14 cellular contexts compared by ENCODE assay signal in the genomic region with DNA sequence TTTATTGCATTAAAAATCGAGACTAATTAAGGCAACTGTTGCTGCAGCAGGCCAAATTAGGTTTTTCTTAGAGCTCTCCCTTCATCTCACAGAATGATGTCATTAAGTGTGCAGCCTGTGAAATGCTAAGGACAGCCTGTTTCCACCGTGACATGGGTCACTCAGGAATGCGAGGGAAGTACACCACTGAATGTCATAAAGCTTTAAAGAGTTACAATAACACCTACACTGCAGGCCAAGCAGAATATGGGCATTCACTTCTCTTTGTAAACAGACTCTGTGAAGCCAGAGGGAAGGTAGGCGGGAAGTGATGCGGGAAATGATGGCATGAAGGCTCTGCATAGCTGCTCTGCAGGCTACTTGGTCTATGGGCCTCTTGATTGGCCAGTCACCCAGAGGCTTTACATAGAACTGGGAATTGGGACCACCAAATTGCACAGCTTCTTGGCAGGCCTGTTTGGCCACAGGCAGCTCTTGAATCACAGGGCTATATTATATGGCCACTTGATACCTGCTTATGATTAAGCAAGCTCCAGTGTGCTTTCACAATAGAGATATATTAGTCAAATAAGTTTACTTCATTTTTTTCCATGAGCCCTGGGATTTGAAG. TPM values are rescaled to one million over a fixed set of nuclear protein-coding genes. Genes with fewer than 3 reads are reported as not detected.
DNase-seq lines count a peak whose midpoint lies in the region; ATAC-seq and TF ChIP-seq lines count a peak whose summit lies in the region.
"Had no signal": no experiment of that assay in that cellular context is flagged by ENCODE, and none has a peak within 500 bp of the region (broad histone marks: within the 10 kb centered on the region; RNA-seq: fewer than 3 reads in every experiment).

No MANE protein-coding gene starts in this region.

- no peaks in the 10 kb centered on the region for H3K4me1 Mint-ChIP-seq in MCF 10A (ENCODE audit: insufficient read depth, unreplicated experiment)

- POLR2A ChIA-PET in MCF 10A (lab: Yijun Ruan, JAX): interaction anchor here (0.8 to 1.3 kb wide), 4 partner anchors 17 to 71 kb away, joined by 3 to 6 read pairs (median 4); a partner anchor contains a TSS

- H3K9me3 Mint-ChIP-seq in MCF 10A (ENCODE audit: unreplicated experiment): no peaks in the 10 kb centered on the region

- intact Hi-C loops in MCF 10A (cut with micrococcal nuclease) (no loop called here), breast epithelium (cut with DNase I; ENCODE audit: low total_unique reads) (no loop called here), upper lobe of right lung (cut with DNase I) (no loop called here)

- ATAC-seq in upper lobe of right lung: peak; percentile 92
- no peak for ATAC-seq in HG02970 (IDR thresholded peaks at IDR 0.05; ENCODE audit: low FRiP score, unreplicated experiment)
- ATAC-seq in GM21576 (IDR thresholded peaks at IDR 0.05; ENCODE audit: unreplicated experiment): no peak

- CTCF ChIA-PET in MCF 10A (lab: Yijun Ruan, JAX): interaction anchor here (0.6 to 4.1 kb wide), 5 partner anchors 17 to 433 kb away, joined by 4 to 24 read pairs (median 6); no protein-coding TSS in a partner anchor

- TF ChIP-seq POLR2A in breast epithelium (IDR thresholded peaks at IDR 0.05): no peak

- peaks cover 6% of the 10 kb centered on the region for H3K36me3 Mint-ChIP-seq in MCF 10A (ENCODE audit: insufficient read depth, unreplicated experiment)

- DNase-seq in MCF 10A (ENCODE audit: unreplicated experiment) (peak; percentile 29), breast epithelium (ENCODE audit: low spot score in 2 of 2) (no peak), astrocyte of the hippocampus (ENCODE audit: low read depth, low spot score) (peak; percentile 93), kidney glomerular epithelial cell (lab: John Stamatoyannopoulos, UW) (peak; percentile 90), upper lobe of right lung (no peak), NCI-H226 (no peak)
- DNase-seq: activated naive CD4-positive, alpha-beta T cell treated with Interleukin-2 at 50 U/mL for 16 hours; AML-193; effector CD4-positive, alpha-beta T cell; stimulated activated CD4-positive, alpha-beta T cell treated with anti-CD3 and anti-CD28 coated beads, Interleukin-4, amount 100 ng/mL, for 1 hour; substantia nigra had no signal

- H3K27ac ChIP-seq in breast epithelium (no peak overlapping the region), upper lobe of right lung (peak overlapping the region; percentile 7)

- TF ChIP-seq CTCF in MCF 10A (IDR thresholded peaks at IDR 0.05; ENCODE audit: unreplicated experiment) (no peak), breast epithelium (IDR thresholded peaks at IDR 0.05) (no peak), upper lobe of right lung (IDR thresholded peaks at IDR 0.05) (no peak)

- H3K4me3 ChIP-seq in breast epithelium (no peak overlapping the region), upper lobe of right lung (no peak overlapping the region)

- no TSS peak for BruUV-seq in MCF 10A (replicated peaks; lab: Mats Ljungman, UMichigan)

- H3K27me3 ChIP-seq in breast epithelium: no peaks in the 10 kb centered on the region
- H3K27me3 ChIP-seq in upper lobe of right lung: no peaks in the 10 kb centered on the region

- H3K9me3 ChIP-seq in breast epithelium (no peaks in the 10 kb centered on the region), upper lobe of right lung (no peaks in the 10 kb centered on the region)

- H3K27me3 Mint-ChIP-seq in MCF 10A (ENCODE audit: insufficient read depth, unreplicated experiment): peaks cover 3% of the 10 kb centered on the region

- no peak overlapping the region for H3K4me3 Mint-ChIP-seq in MCF 10A (ENCODE audit: unreplicated experiment)

- H3K36me3 ChIP-seq in breast epithelium (no peaks in the 10 kb centered on the region), upper lobe of right lung (no peaks in the 10 kb centered on the region)

- no peak overlapping the region for H3K27ac Mint-ChIP-seq in MCF 10A (ENCODE audit: low read depth, unreplicated experiment)

- H3K4me1 ChIP-seq in breast epithelium (no peaks in the 10 kb centered on the region), upper lobe of right lung (no peaks in the 10 kb centered on the region)

RNA-seq across cellular contexts. Expression of a gene that starts 28.4 kb away (rescaled TPM):
- total RNA-seq in MCF 10A (2022) (32.4 and 34.6 TPM in 2 replicates), breast epithelium (10 to 100 TPM; 15.5 to 94.1 (median 87.5) TPM), upper lobe of right lung (79.7 TPM)

RNA-seq across cellular contexts. Expression of a gene that starts 58.8 kb away (rescaled TPM):
- total RNA-seq in MCF 10A (2022) (not detected in 2 replicates), breast epithelium (10 to 100 TPM in 2 of 3 donors, 1 to 10 TPM in 1; 7.4 to 41.1 (median 33.4) TPM), upper lobe of right lung (357 TPM)
- total RNA-seq: RPMI7951 had no signal

Comparison
In these comparisons a context has a peak if more than half of its experiments do, and no peak if none do; other contexts are left out.
1. DNase-seq: peak in MCF 10A (single experiment), astrocyte of the hippocampus (single experiment) and kidney glomerular epithelial cell (single experiment); none in breast epithelium (0 of 2), upper lobe of right lung (single experiment) and NCI-H226 (single experiment).